10 cellular contexts compared by ENCODE assay signal in the genomic region with DNA sequence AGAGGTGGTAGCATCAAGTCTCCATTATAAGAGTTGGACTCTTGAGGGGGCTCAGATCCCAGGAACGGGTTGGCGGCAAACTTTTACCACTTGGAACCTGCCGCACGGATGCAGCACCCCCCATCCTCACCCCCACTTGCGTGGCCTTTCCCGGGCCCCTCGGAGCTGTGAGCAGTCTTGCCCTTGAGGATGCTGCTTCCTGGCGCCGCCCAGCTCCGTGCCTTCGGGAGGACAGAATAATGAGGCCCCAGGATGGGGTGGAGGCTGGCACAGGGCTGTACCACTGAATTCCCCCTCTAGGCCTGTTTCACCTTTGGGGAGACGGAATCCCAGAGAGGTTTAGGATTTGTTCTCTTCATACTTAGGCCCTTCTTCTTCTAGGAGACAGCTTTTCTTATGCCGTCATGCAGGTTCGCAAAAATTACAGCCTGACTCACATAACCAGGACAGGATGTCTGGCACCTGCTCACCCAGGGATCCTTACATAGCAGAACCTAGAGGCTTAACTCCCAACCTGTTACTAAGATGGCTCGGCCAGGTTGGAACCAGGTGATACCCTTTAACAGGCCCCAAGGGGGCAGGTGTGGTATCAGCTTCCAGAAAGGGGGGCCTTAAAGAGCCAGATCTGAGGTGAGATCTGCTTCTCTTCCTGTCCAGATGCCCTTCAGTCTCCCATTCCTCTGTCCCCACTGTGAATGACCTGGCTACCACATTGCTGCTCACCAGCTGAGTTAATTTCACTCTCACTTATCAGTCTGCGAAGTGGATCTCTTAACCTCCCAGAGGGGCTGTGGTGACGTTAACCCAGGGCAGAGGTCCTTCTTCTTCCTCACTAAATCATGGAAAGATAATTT. TPM values are rescaled to one million over a fixed set of nuclear protein-coding genes. Genes with fewer than 3 reads are reported as not detected.
DNase-seq lines count a peak whose midpoint lies in the region; ATAC-seq, FAIRE-seq and TF ChIP-seq lines count a peak whose summit lies in the region.
"Had no signal": no experiment of that assay in that cellular context is flagged by ENCODE, and none has a peak within 500 bp of the region (broad histone marks: within the 10 kb centered on the region; RNA-seq: fewer than 3 reads in every experiment).

No MANE protein-coding gene starts in this region.

- DNase-seq in NCI-H1436 (lab: John Stamatoyannopoulos, UW) = peak; percentile 26
- no peak for DNase-seq in NCI-H1436 treated with DMSO at 0.1 percent for 48 hours (lab: John Stamatoyannopoulos, UW)
- DNase-seq in RCC 7860 (ENCODE audit: low spot score) = peak; percentile 20
- no peak for DNase-seq in fibroblast of the aortic adventitia (ENCODE audit: low read depth)
- DNase-seq in skeletal muscle cell (ENCODE audit: low read depth) = no peak
- DNase-seq in occipital lobe (lab: John Stamatoyannopoulos, UW) = no peak
- no peak for DNase-seq in HuH-7 (ENCODE audit: low spot score)
- DNase-seq: AML-193, NCI-H1048 had no signal

- ATAC-seq in GM21825 (IDR thresholded peaks at IDR 0.05; ENCODE audit: unreplicated experiment) = no peak

- TF ChIP-seq CTCF in fibroblast of the aortic adventitia (IDR thresholded peaks at IDR 0.05; ENCODE audit: insufficient read depth, low read length) = no peak

- FAIRE-seq in RCC 7860 (lab: Jason Lieb, UNC) = no peak

- H3K4me3 ChIP-seq in fibroblast of the aortic adventitia (ENCODE audit: low read depth, low read length) = peak overlapping the region; percentile 77
- H3K4me3 ChIP-seq in skeletal muscle cell (ENCODE audit: low read depth, low read length) = peak overlapping the region; percentile 81

RNA-seq across cellular contexts. Expression of gene TRNP1, which starts 1.5 kb away (rescaled TPM):
- total RNA-seq in fibroblast of the aortic adventitia (ENCODE audit: low replicate concordance) = 11.6 and 19.1 TPM in 2 replicates
- total RNA-seq in occipital lobe = 16.4 TPM

RNA-seq across cellular contexts. Expression of gene TENT5B, which starts 17.7 kb away (rescaled TPM):
- 1.9 and 6.8 TPM in 2 replicates for total RNA-seq in fibroblast of the aortic adventitia (ENCODE audit: low replicate concordance)
- total RNA-seq in occipital lobe = 0.31 TPM

RNA-seq across cellular contexts. Expression of gene KDF1, which starts 34.7 kb away (rescaled TPM):
- total RNA-seq in fibroblast of the aortic adventitia (ENCODE audit: low replicate concordance) (not detected in 2 replicates), occipital lobe (not detected)

Comparison
In these comparisons a context has a peak if more than half of its experiments do, and no peak if none do; other contexts are left out.
1. DNase-seq: peak in NCI-H1436 (single experiment) and RCC 7860 (single experiment); none in NCI-H1436 treated with DMSO at 0.1 percent for 48 hours (single experiment), fibroblast of the aortic adventitia (single experiment), skeletal muscle cell (single experiment), occipital lobe (single experiment) and HuH-7 (single experiment).